31 cellular contexts compared by ENCODE assay signal in the genomic region with DNA sequence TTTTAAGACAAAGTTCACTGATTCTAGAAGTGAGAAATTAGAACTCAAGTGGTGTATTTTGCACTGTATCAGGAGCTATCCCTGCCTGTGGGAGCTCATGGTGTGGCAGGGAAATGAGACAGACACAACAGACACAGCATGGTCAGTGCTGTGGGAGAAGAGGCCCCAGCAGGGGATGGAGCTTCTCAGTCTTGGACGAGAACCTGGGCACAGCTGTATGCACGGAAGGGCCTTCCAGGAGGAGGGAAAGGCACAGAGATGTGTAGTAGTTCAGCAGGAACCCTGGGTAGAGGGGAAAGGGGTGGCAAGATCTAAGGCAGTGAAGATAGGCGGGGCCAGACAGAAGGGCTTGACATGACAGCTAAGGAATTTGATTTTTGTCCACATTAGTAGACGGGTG. TPM values are rescaled to one million over a fixed set of nuclear protein-coding genes. Genes with fewer than 3 reads are reported as not detected.
"Had no signal": no experiment of that assay in that cellular context is flagged by ENCODE, and none has a peak within 500 bp of the region (broad histone marks: within the 10 kb centered on the region; RNA-seq: fewer than 3 reads in every experiment).

No MANE protein-coding gene starts in this region.

- H3K4me1 ChIP-seq: adrenal gland, ascending aorta, left lung, upper lobe of left lung had no signal

- H3K4me1 Mint-ChIP-seq: activated CD4-positive, alpha-beta T cell treated with anti-CD3 and anti-CD28 coated beads for 36 hours; WTC11 had no signal

- H3K27me3 ChIP-seq: adrenal gland, ascending aorta, left lung, upper lobe of left lung had no signal

- H3K27ac Mint-ChIP-seq: activated CD4-positive, alpha-beta T cell treated with anti-CD3 and anti-CD28 coated beads for 36 hours; activated naive CD8-positive, alpha-beta T cell; activated T-helper 2 cell treated with anti-CD3 and anti-CD28 coated beads, Interferon-gamma antibody, Interleukin-2, Interleukin-4, amounts not matched to agents 10 μg/mL and 5 μg/mL and 100 μg/mL, durations not matched to agents 14 hours and 24 hours and 36 hours; dendritic cell treated with granulocyte-macrophage colony-stimulating factor and Interleukin-4, amounts not matched to agents 40 ng/mL and 50 ng/mL, for 4 days; WTC11 had no signal

- H3K4me3 ChIP-seq: adrenal gland, ascending aorta, left lung, thoracic aorta, upper lobe of left lung had no signal

- H3K27ac ChIP-seq: adrenal gland, ascending aorta, left lung, thoracic aorta had no signal

- H3K27me3 Mint-ChIP-seq: activated CD4-positive, alpha-beta T cell treated with anti-CD3 and anti-CD28 coated beads for 36 hours; activated naive CD8-positive, alpha-beta T cell; dendritic cell treated with granulocyte-macrophage colony-stimulating factor and Interleukin-4, amounts not matched to agents 40 ng/mL and 50 ng/mL, for 4 days had no signal

- H3K9me3 ChIP-seq: adrenal gland, ascending aorta, left lung, thoracic aorta, upper lobe of left lung had no signal

- H3K4me3 Mint-ChIP-seq: activated CD4-positive, alpha-beta T cell treated with anti-CD3 and anti-CD28 coated beads for 36 hours; activated naive CD8-positive, alpha-beta T cell; activated T-cell treated with anti-CD3 and anti-CD28 coated beads, Interleukin-2, amount 50 U/mL, for 4 hours; dendritic cell treated with granulocyte-macrophage colony-stimulating factor and Interleukin-4, amounts not matched to agents 40 ng/mL and 50 ng/mL, for 4 days; nephron progenitor cell; WTC11 had no signal

- DNase-seq: activated CD4-positive, alpha-beta T cell treated with anti-CD3 and anti-CD28 coated beads for 36 hours; activated CD4-positive, alpha-beta T cell treated with anti-CD3 and anti-CD28 coated beads, Interleukin-2, amount 50 U/mL, for 4 hours; activated CD8-positive, alpha-beta memory T cell treated with anti-CD3 and anti-CD28 coated beads, Interleukin-2, amount 50 U/mL, for 48 hours; activated naive CD4-positive, alpha-beta T cell; activated T-cell treated with anti-CD3 and anti-CD28 coated beads, Interleukin-2, amount 50 U/mL, for 4 hours; adrenal gland; effector memory CD4-positive, alpha-beta T cell; hippocampal formation; kidney glomerular epithelial cell; left lung; nephron progenitor cell; occipital lobe; retina; stimulated activated CD4-positive, alpha-beta T cell treated with anti-CD3 and anti-CD28 coated beads, Interleukin-4, amount 100 ng/mL, for 24 hours; stimulated activated naive CD4-positive, alpha-beta T cell treated with Interleukin-2 at 50 U/mL for 16 hours; T1000; upper lobe of left lung had no signal

- H3K9me3 Mint-ChIP-seq: activated T-cell treated with anti-CD3 and anti-CD28 coated beads, Interleukin-2, amount 50 U/mL, for 4 hours; activated T-helper 2 cell treated with anti-CD3 and anti-CD28 coated beads, Interferon-gamma antibody, Interleukin-2, Interleukin-4, amounts not matched to agents 10 μg/mL and 5 μg/mL and 100 μg/mL, durations not matched to agents 14 hours and 24 hours and 36 hours; dendritic cell treated with granulocyte-macrophage colony-stimulating factor and Interleukin-4, amounts not matched to agents 40 ng/mL and 50 ng/mL, for 4 days; nephron progenitor cell; WTC11 had no signal

RNA-seq across cellular contexts. Expression of gene KIF25, which starts 48.8 kb away (rescaled TPM):
- total RNA-seq: activated CD4-positive, alpha-beta T cell treated with anti-CD3 and anti-CD28 coated beads for 36 hours; activated CD8-positive, alpha-beta memory T cell treated with anti-CD3 and anti-CD28 coated beads for 36 hours; activated T-cell treated with anti-CD3 and anti-CD28 coated beads, Interleukin-2, amount 50 U/mL, for 4 hours; activated T-helper 2 cell treated with anti-CD3 and anti-CD28 coated beads, Interferon-gamma antibody, Interleukin-2, Interleukin-4, amounts not matched to agents 10 μg/mL and 5 μg/mL and 100 μg/mL, durations not matched to agents 14 hours and 24 hours and 36 hours; adrenal gland; ascending aorta; bronchial epithelial cell; endothelial cell of umbilical vein; esophagus mucosa; lung microvascular endothelial cell; myocyte; occipital lobe; posterior vena cava; T-helper 1 cell treated with Interleukin-12 subunit alpha and Interleukin-12 subunit beta and Interleukin-4 antibody, amounts not matched to agents 30 ng/mL and 1 ng/mL, for 36 hours; thoracic aorta had no signal
- polyA plus RNA-seq: endothelial cell of umbilical vein had no signal
